Comparison of ENCODE assay signal across 20 cellular contexts in the genomic region with DNA sequence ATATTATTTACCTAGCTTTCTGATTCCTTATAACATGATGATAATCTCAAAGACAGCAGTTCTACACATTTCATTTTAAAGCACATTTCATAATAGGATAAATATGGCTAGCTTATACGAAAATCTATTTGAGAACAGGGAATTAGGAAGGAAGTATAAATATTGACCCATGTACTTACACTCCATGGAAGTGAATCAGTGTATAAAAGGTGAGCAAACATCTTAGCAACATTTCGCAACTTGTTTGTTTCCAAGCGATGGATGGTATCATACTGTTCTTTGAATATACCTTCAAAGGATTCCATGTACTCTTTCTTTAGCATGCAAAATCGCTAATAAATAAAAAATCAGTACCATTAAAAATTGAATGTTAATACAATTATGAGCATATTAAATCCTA. TPM values are rescaled to one million over a fixed set of nuclear protein-coding genes. Genes with fewer than 3 reads are reported as not detected.
DNase-seq lines count a peak whose midpoint lies in the region; ATAC-seq, FAIRE-seq and TF ChIP-seq lines count a peak whose summit lies in the region.
"Had no signal": no experiment of that assay in that cellular context is flagged by ENCODE, and none has a peak within 500 bp of the region (broad histone marks: within the 10 kb centered on the region; RNA-seq: fewer than 3 reads in every experiment).

No MANE protein-coding gene starts in this region.

- ATAC-seq in RWPE2 (ENCODE audit: low read depth) (0 out of 3 replicates have a peak, but pooled peaks have one; percentile 35), right lobe of liver (peak; percentile 61 to 85 (median 76)), GM21825 (IDR thresholded peaks at IDR 0.05; ENCODE audit: unreplicated experiment) (no peak)

- TF ChIP-seq POLR2A in right lobe of liver (IDR thresholded peaks at IDR 0.05) = no peak

- intact Hi-C loops in right lobe of liver (cut with DNase I) = no loop called here

- 54% methylated on average over 4 of the region's 4 CpGs for WGBS in right lobe of liver (ENCODE audit: insufficient coverage, low coverage, low lambda C conversion rate, missing lambda C conversion rate)

- H3K9me3 ChIP-seq in RWPE2 (ENCODE audit: severe bottlenecking) (no peaks in the 10 kb centered on the region), right lobe of liver (no peaks in the 10 kb centered on the region)
- H3K9me3 ChIP-seq: stomach, tibial artery had no signal

- H3K27me3 ChIP-seq in RWPE2 (ENCODE audit: insufficient read depth, poor library complexity, severe bottlenecking) = no peaks in the 10 kb centered on the region
- H3K27me3 ChIP-seq in right lobe of liver = no peaks in the 10 kb centered on the region
- H3K27me3 ChIP-seq: stomach, tibial artery had no signal

- H3K4me3 ChIP-seq in RWPE2 (ENCODE audit: severe bottlenecking) = no peak overlapping the region
- no peak overlapping the region for H3K4me3 ChIP-seq in right lobe of liver
- H3K4me3 ChIP-seq: stomach, tibial artery had no signal

- H3K36me3 ChIP-seq in RWPE2 (ENCODE audit: low read depth) (peaks cover 91% of the 10 kb centered on the region), right lobe of liver (peaks cover 0 to 41% (median 9%) of the 10 kb centered on the region in 4 donors)

- no peaks in the 10 kb centered on the region for H3K4me1 ChIP-seq in RWPE2 (ENCODE audit: insufficient read depth, poor library complexity, severe bottlenecking)
- no peaks in the 10 kb centered on the region for H3K4me1 ChIP-seq in right lobe of liver
- H3K4me1 ChIP-seq: stomach had no signal

- TF ChIP-seq CTCF in RWPE2 (IDR thresholded peaks at IDR 0.05; ENCODE audit: poor library complexity, severe bottlenecking) (no peak), right lobe of liver (IDR thresholded peaks at IDR 0.05) (no peak)

- FAIRE-seq in RCC 7860 (lab: Jason Lieb, UNC) = no peak
- FAIRE-seq: astrocyte, endothelial cell of umbilical vein, G401.6 had no signal

- H3K27ac ChIP-seq in RWPE2 (ENCODE audit: poor library complexity, severe bottlenecking) (no peak overlapping the region), right lobe of liver (no peak overlapping the region)
- H3K27ac ChIP-seq: stomach, tibial artery had no signal

- peak; percentile 93 for DNase-seq in DMS53 (lab: John Stamatoyannopoulos, UW)
- DNase-seq in NCI-H2029 (lab: John Stamatoyannopoulos, UW) = peak; percentile 69
- no peak for DNase-seq in RWPE2 (ENCODE audit: low spot score)
- no peak for DNase-seq in right lobe of liver
- DNase-seq in RCC 7860 (ENCODE audit: low spot score) = no peak
- no peak for DNase-seq in stimulated activated naive CD4-positive, alpha-beta T cell (lab: John Stamatoyannopoulos, UW)
- DNase-seq: activated B cell treated with CpG ODN at 0.5 μM for 24 hours; activated CD4-positive, alpha-beta T cell treated with anti-CD3 and anti-CD28 coated beads, Interleukin-2, amount 50 U/mL, for 4 hours; activated CD8-positive, alpha-beta memory T cell treated with anti-CD3 and anti-CD28 coated beads, Interleukin-2, amount 50 U/mL, for 4 hours; central memory CD4-positive, alpha-beta T cell; KBM-7; NCI-H69; SHP77 treated with DMSO at 0.1 percent for 48 hours; stomach; T-helper 9 cell; tibial artery had no signal

RNA-seq across cellular contexts. Expression of gene CWC22, which starts 53.1 kb away (rescaled TPM):
- total RNA-seq in right lobe of liver = 1 to 10 TPM; 5.2 to 7.8 (median 7.2) TPM

Comparison
In these comparisons a context has a peak if more than half of its experiments do, and no peak if none do; other contexts are left out.
1. DNase-seq: peak in DMS53 (single experiment) and NCI-H2029 (single experiment); none in RWPE2 (single experiment), right lobe of liver (0 of 3), RCC 7860 (single experiment) and stimulated activated naive CD4-positive, alpha-beta T cell (0 of 6).